1 cellular context compared by ENCODE assay signal in genomic region chr1:201044119-201044518, GRCh38.
TF ChIP-seq lines count a peak whose summit lies in the region.

No MANE protein-coding gene starts in this region.

TF ChIP-seq in WTC11, 78 proteins besides CTCF, POLR2A, EP300 and RAD21 (continued from another document):
- TF ChIP-seq ARID4B (CRISPR knock-in tag; IDR thresholded peaks at IDR 0.05; ENCODE audit: borderline replicate concordance) (no peak), ESRRA (CRISPR knock-in tag; IDR thresholded peaks at IDR 0.05; ENCODE audit: borderline replicate concordance) (no peak)
TF ChIP-seq in WTC11: peak in this region for 0.
